In the genomic region with DNA sequence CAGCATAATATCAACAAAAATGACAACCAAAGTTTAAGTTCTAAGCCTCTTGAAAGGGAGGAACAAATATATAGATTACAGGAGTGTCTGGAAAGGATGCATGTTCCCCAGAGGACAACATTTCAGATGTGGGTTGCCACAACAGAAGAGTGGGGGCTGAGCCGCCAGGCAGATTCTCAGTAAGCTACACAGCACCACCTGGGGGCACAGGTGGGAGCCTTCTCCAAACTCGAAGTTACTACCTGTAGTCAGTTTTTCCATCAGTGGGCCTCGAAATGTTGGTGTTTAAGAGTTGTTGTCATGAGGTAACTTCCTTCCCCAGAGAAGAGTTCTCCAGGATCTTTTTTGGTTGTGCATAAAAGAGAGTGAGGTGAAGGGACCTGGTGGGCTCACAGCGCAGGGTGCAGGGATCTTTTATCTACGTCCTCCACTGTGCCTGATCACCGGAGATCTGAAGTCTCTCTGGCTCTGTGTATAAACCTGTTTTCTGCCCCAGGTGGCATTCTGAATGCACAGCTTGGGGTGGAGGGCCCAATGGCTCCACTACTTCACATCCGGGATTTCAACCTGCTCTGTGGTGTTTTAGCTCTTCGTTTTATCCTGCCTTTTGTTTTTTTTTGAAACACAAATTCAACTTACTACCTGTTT, we compare ENCODE assay signal across 8 cellular contexts. TPM values are rescaled to one million over a fixed set of nuclear protein-coding genes. Genes with fewer than 3 reads are reported as not detected.
A peak's percentile ranks its signal among the peaks of the same experiment; 100 is the strongest.
DNase-seq lines count a peak whose midpoint lies in the region; ATAC-seq and TF ChIP-seq lines count a peak whose summit lies in the region.
"Had no signal": no experiment of that assay in that cellular context is flagged by ENCODE, and none has a peak within 500 bp of the region (broad histone marks: within the 10 kb centered on the region; RNA-seq: fewer than 3 reads in every experiment).

No MANE protein-coding gene starts in this region.

- no peaks in the 10 kb centered on the region for H3K9me3 Mint-ChIP-seq in activated CD4-positive, alpha-beta T cell treated with anti-CD3 and anti-CD28 coated beads, Interleukin-2, amount 10 ng/mL, durations not matched to agents 7 days and 5 days
- H3K9me3 Mint-ChIP-seq in memory B cell = no peaks in the 10 kb centered on the region

- intact Hi-C loops in ascending aorta (cut with DNase I) = no loop called here

- H3K27ac Mint-ChIP-seq in activated CD4-positive, alpha-beta T cell treated with anti-CD3 and anti-CD28 coated beads, Interleukin-2, amount 10 ng/mL, durations not matched to agents 7 days and 5 days = peak overlapping the region; percentile 68
- peak overlapping the region; percentile 58 for H3K27ac Mint-ChIP-seq in memory B cell

- H3K4me1 Mint-ChIP-seq in activated CD4-positive, alpha-beta T cell treated with anti-CD3 and anti-CD28 coated beads, Interleukin-2, amount 10 ng/mL, durations not matched to agents 7 days and 5 days = peaks cover 44% of the 10 kb centered on the region
- peaks cover 36% of the 10 kb centered on the region for H3K4me1 Mint-ChIP-seq in memory B cell

- peaks cover 0 to 5% of the 10 kb centered on the region in 2 donors for H3K36me3 ChIP-seq in ascending aorta

- no peaks in the 10 kb centered on the region for H3K4me1 ChIP-seq in ascending aorta

- ATAC-seq in GM18868 (IDR thresholded peaks at IDR 0.05; ENCODE audit: unreplicated experiment) (peak; percentile 55), HG02884 (IDR thresholded peaks at IDR 0.05; ENCODE audit: unreplicated experiment) (peak; percentile 33), memory B cell (ENCODE audit: low read depth) (peak; percentile 47)
- ATAC-seq: Panc1 had no signal

- peaks cover 9% of the 10 kb centered on the region for H3K36me3 Mint-ChIP-seq in activated CD4-positive, alpha-beta T cell treated with anti-CD3 and anti-CD28 coated beads, Interleukin-2, amount 10 ng/mL, durations not matched to agents 7 days and 5 days (ENCODE audit: low read depth)
- no peaks in the 10 kb centered on the region for H3K36me3 Mint-ChIP-seq in memory B cell

- peak; percentile 53 for DNase-seq in activated CD4-positive, alpha-beta T cell treated with anti-CD3 and anti-CD28 coated beads, Interleukin-2, amount 10 ng/mL, durations not matched to agents 7 days and 5 days
- DNase-seq in memory B cell (ENCODE audit: low spot score in 2 of 2) (peak in 1 of 2 donors; percentile 41), RWPE1 (ENCODE audit: low spot score) (no peak), substantia nigra (lab: John Stamatoyannopoulos, UW) (no peak), ascending aorta (ENCODE audit: low spot score in 2 of 2) (no peak)

- no peak overlapping the region for H3K4me3 ChIP-seq in ascending aorta

- H3K27ac ChIP-seq in RWPE1 (no peak overlapping the region), substantia nigra (ENCODE audit: low read depth, low read length, poor library complexity, severe bottlenecking) (no peak overlapping the region), ascending aorta (no peak overlapping the region)

- no peak overlapping the region for H3K4me3 Mint-ChIP-seq in activated CD4-positive, alpha-beta T cell treated with anti-CD3 and anti-CD28 coated beads, Interleukin-2, amount 10 ng/mL, durations not matched to agents 7 days and 5 days
- H3K4me3 Mint-ChIP-seq in memory B cell = no peak overlapping the region

- no peaks in the 10 kb centered on the region for H3K27me3 Mint-ChIP-seq in activated CD4-positive, alpha-beta T cell treated with anti-CD3 and anti-CD28 coated beads, Interleukin-2, amount 10 ng/mL, durations not matched to agents 7 days and 5 days
- no peaks in the 10 kb centered on the region for H3K27me3 Mint-ChIP-seq in memory B cell

- no peaks in the 10 kb centered on the region for H3K27me3 ChIP-seq in ascending aorta

- CTCF ChIA-PET in activated CD4-positive, alpha-beta T cell treated with anti-CD3 and anti-CD28 coated beads, Interleukin-2, amount 10 ng/mL, durations not matched to agents 7 days and 5 days (lab: Charles Lee) = interaction anchor here (0.9 to 2.0 kb wide), 2 partner anchors 20 to 22 kb away, joined by 3 to 4 read pairs; no protein-coding TSS in a partner anchor
- CTCF ChIA-PET in RWPE1 (lab: Yijun Ruan, JAX) = no interaction called here

- POLR2A ChIA-PET in activated CD4-positive, alpha-beta T cell treated with anti-CD3 and anti-CD28 coated beads, Interleukin-2, amount 10 ng/mL, durations not matched to agents 7 days and 5 days (lab: Charles Lee) = no interaction called here
- POLR2A ChIA-PET in RWPE1 (lab: Yijun Ruan, JAX; ENCODE audit: low non-redundant PET) = no interaction called here

- H3K9me3 ChIP-seq in ascending aorta = no peaks in the 10 kb centered on the region

- no peak for TF ChIP-seq CTCF in RWPE1 (conservative IDR thresholded peaks at IDR 0.05; ENCODE audit: low read depth)
- no peak for TF ChIP-seq CTCF in ascending aorta (IDR thresholded peaks at IDR 0.05)

RNA-seq across cellular contexts. Expression of a gene that starts 58.4 kb away (rescaled TPM):
- 1 to 10 TPM; 1.5 to 1.9 TPM for total RNA-seq in activated CD4-positive, alpha-beta T cell treated with anti-CD3 and anti-CD28 coated beads, Interleukin-2, amount 10 ng/mL, durations not matched to agents 7 days and 5 days
- 7.2 TPM for total RNA-seq in ascending aorta

RNA-seq across cellular contexts. Expression of a gene that starts 58.9 kb away (rescaled TPM):
- 10 to 100 TPM; 15.6 to 16.3 TPM for total RNA-seq in activated CD4-positive, alpha-beta T cell treated with anti-CD3 and anti-CD28 coated beads, Interleukin-2, amount 10 ng/mL, durations not matched to agents 7 days and 5 days
- total RNA-seq in ascending aorta = 1.7 TPM
